ENCODE assay signal across 32 cellular contexts in genomic region chr17:6470751-6471521, GRCh38. TPM values are rescaled to one million over a fixed set of nuclear protein-coding genes. Genes with fewer than 3 reads are reported as not detected.
DNase-seq lines count a peak whose midpoint lies in the region; ATAC-seq and TF ChIP-seq lines count a peak whose summit lies in the region.
"Had no signal": no experiment of that assay in that cellular context is flagged by ENCODE, and none has a peak within 500 bp of the region (broad histone marks: within the 10 kb centered on the region; RNA-seq: fewer than 3 reads in every experiment).

No MANE protein-coding gene starts in this region.

- CTCF ChIA-PET in HCT116 (lab: Charles Lee) = interaction anchor here (1.0 to 2.7 kb wide), 3 partner anchors 22 to 533 kb away, joined by 3 to 19 read pairs (median 3); no protein-coding TSS in a partner anchor

- POLR2A ChIA-PET in HCT116 (lab: Charles Lee) = no interaction called here

- no peak for TF ChIP-seq CTCF in HCT116 (IDR thresholded peaks at IDR 0.05 in 2 of 3, conservative IDR thresholded peaks at IDR 0.05 in 1 of 3; ENCODE audit: borderline replicate concordance in 1 of 3, insufficient read depth in 1 of 3, low read depth in 2 of 3, low read length in 2 of 3)
- no peak for TF ChIP-seq CTCF in RWPE2 (IDR thresholded peaks at IDR 0.05; ENCODE audit: poor library complexity, severe bottlenecking)
- TF ChIP-seq CTCF in liver (IDR thresholded peaks at IDR 0.05; ENCODE audit: low read depth, low read length, missing input control) = no peak
- no peak for TF ChIP-seq CTCF in natural killer cell (IDR thresholded peaks at IDR 0.05)

- BruUV-seq in HCT116 (replicated peaks; lab: Mats Ljungman, UMichigan) = no TSS peak

- peak; percentile 45 for ATAC-seq in HCT116
- ATAC-seq in RWPE2 (ENCODE audit: low read depth) = peak; percentile 15; the same call in 2 of the 3 replicates
- no peak for ATAC-seq in GM21786 (IDR thresholded peaks at IDR 0.05; ENCODE audit: unreplicated experiment)
- no peak for ATAC-seq in natural killer cell
- ATAC-seq in HG03045 (IDR thresholded peaks at IDR 0.05; ENCODE audit: unreplicated experiment) = no peak
- ATAC-seq: activated CD4-positive, CD25-positive, alpha-beta regulatory T cell treated with anti-CD3 and anti-CD28 coated beads, Interleukin-2, amount 50 U/mL, for 24 hours; body of pancreas; left lobe of liver; sciatic nerve; T-helper 17 cell had no signal

- 92% methylated on average over 17 of the region's 17 CpGs for WGBS in liver

- H3K27ac ChIP-seq in HCT116 (ENCODE audit: low read depth, low read length) (no peak overlapping the region; the same call in 1 of the 2 replicates), RWPE2 (ENCODE audit: poor library complexity, severe bottlenecking) (no peak overlapping the region), liver (ENCODE audit: low read depth in 1 of 2, low read length in 2 of 2) (no peak overlapping the region)
- H3K27ac ChIP-seq: body of pancreas, neutrophil, SK-N-MC, tibial artery had no signal

- H3K4me1 Mint-ChIP-seq in natural killer cell = peaks cover 5 to 6% of the 10 kb centered on the region in 2 donors
- H3K4me1 Mint-ChIP-seq: activated CD4-positive, alpha-beta memory T cell treated with anti-CD3 and anti-CD28 coated beads, Interleukin-2, amount 10 ng/mL, durations not matched to agents 7 days and 5 days had no signal

- H3K4me1 ChIP-seq in HCT116 (ENCODE audit: control insufficient read depth in 1 of 2, insufficient read depth in 2 of 2, low read length in 2 of 2) (peaks cover 12 to 18% of the 10 kb centered on the region in 2 experiments; a peak in 3 of 4 replicates), RWPE2 (ENCODE audit: insufficient read depth, poor library complexity, severe bottlenecking) (peaks cover 10% of the 10 kb centered on the region), liver (ENCODE audit: control insufficient read depth in 4 of 4, insufficient read depth in 4 of 4, low read length in 3 of 4) (no peaks in the 10 kb centered on the region)
- H3K4me1 ChIP-seq: body of pancreas, tibial artery had no signal

- no peaks in the 10 kb centered on the region for H4K20me1 ChIP-seq in HCT116 (ENCODE audit: insufficient read depth)

- no peaks in the 10 kb centered on the region for H3K9me2 ChIP-seq in HCT116 (ENCODE audit: insufficient read depth)

- no peak for TF ChIP-seq POLR2A in HCT116 (IDR thresholded peaks at IDR 0.05; ENCODE audit: borderline replicate concordance, extremely low read depth, insufficient read depth, insufficient read length)

- H3K9ac ChIP-seq in HCT116 (ENCODE audit: low read length) (no peak overlapping the region), liver (ENCODE audit: low read depth in 1 of 2, low read length in 2 of 2) (no peak overlapping the region)

- H3K36me3 Mint-ChIP-seq in natural killer cell = no peaks in the 10 kb centered on the region

- H2AFZ ChIP-seq in HCT116 (ENCODE audit: low read depth, low read length, poor library complexity, severe bottlenecking) = no peak overlapping the region

- H3K9me3 Mint-ChIP-seq in natural killer cell = no peaks in the 10 kb centered on the region
- H3K9me3 Mint-ChIP-seq: activated CD4-positive, alpha-beta memory T cell treated with anti-CD3 and anti-CD28 coated beads, Interleukin-2, amount 10 ng/mL, durations not matched to agents 7 days and 5 days; dendritic cell treated with granulocyte-macrophage colony-stimulating factor and Interleukin-4, amounts not matched to agents 40 ng/mL and 50 ng/mL, for 4 days; HFFc6 had no signal

- no peaks in the 10 kb centered on the region for H3K79me2 ChIP-seq in HCT116 (ENCODE audit: insufficient read depth, low read length)

- RAD21 ChIA-PET in HCT116 (lab: Charles Lee; ENCODE audit: low non-redundant PET in 1 of 2, low total read pairs in 2 of 2, uncharacterized antibody in 2 of 2, unreplicated experiment in 2 of 2) = no interaction called here

- DNase-seq in ACHN (peak; percentile 15), HCT116 (ENCODE audit: low read depth, low spot score) (no peak), RWPE2 (ENCODE audit: low spot score) (no peak), natural killer cell (no peak)
- DNase-seq in activated CD4-positive, CD25-positive, alpha-beta regulatory T cell treated with anti-CD3 and anti-CD28 coated beads, Interleukin-2, amount 50 U/mL, for 72 hours = no peak
- DNase-seq: activated CD4-positive, alpha-beta memory T cell treated with anti-CD3 and anti-CD28 coated beads, Interleukin-2, amount 10 ng/mL, durations not matched to agents 7 days and 5 days; activated CD8-positive, alpha-beta memory T cell treated with anti-CD3 and anti-CD28 coated beads, Interleukin-2, amount 50 U/mL, for 4 hours; activated naive CD4-positive, alpha-beta T cell treated with Interleukin-2 at 50 U/mL for 16 hours; body of pancreas; COR-L47; NCI-H146; NCI-H446 treated with DMSO at 0.1 percent for 48 hours; RPMI8226; stimulated activated CD4-positive, alpha-beta T cell treated with anti-CD3 and anti-CD28 coated beads, Interleukin-15, amount 100 ng/mL, for 24 hours; stimulated activated CD4-positive, alpha-beta T cell treated with anti-CD3 and anti-CD28 coated beads, Interleukin-4, amount 100 ng/mL, for 4 hours; T-helper 17 cell; tibial artery had no signal

- H3K4me3 Mint-ChIP-seq in natural killer cell = no peak overlapping the region
- H3K4me3 Mint-ChIP-seq: activated CD4-positive, alpha-beta memory T cell treated with anti-CD3 and anti-CD28 coated beads, Interleukin-2, amount 10 ng/mL, durations not matched to agents 7 days and 5 days; dendritic cell treated with granulocyte-macrophage colony-stimulating factor and Interleukin-4, amounts not matched to agents 40 ng/mL and 50 ng/mL, for 4 days; HFFc6; T-helper 17 cell had no signal

- intact Hi-C loops in HCT116 (cut with micrococcal nuclease) (no loop called here), natural killer cell (cut with micrococcal nuclease) (loop anchor here (10.0 kb wide), 1 partner anchor 534 kb away; no protein-coding TSS in a partner anchor)

- H3K4me3 ChIP-seq in HCT116 (replicated peaks in 1 of 2; ENCODE audit: low read depth in 1 of 2, low read length in 2 of 2) (no peak overlapping the region), RWPE2 (ENCODE audit: severe bottlenecking) (no peak overlapping the region), liver (ENCODE audit: low read depth in 1 of 3, low read length in 3 of 3) (no peak overlapping the region)
- H3K4me3 ChIP-seq: body of pancreas, SK-N-MC, tibial artery had no signal

- no peak overlapping the region for H3K27ac Mint-ChIP-seq in natural killer cell
- H3K27ac Mint-ChIP-seq: activated CD4-positive, alpha-beta memory T cell treated with anti-CD3 and anti-CD28 coated beads, Interleukin-2, amount 10 ng/mL, durations not matched to agents 7 days and 5 days; dendritic cell treated with granulocyte-macrophage colony-stimulating factor and Interleukin-4, amounts not matched to agents 40 ng/mL and 50 ng/mL, for 4 days; T-helper 17 cell had no signal

- peaks cover 0 to 18% of the 10 kb centered on the region in 2 donors for H3K27me3 Mint-ChIP-seq in natural killer cell (ENCODE audit: low read depth in 2 of 2)

- TF ChIP-seq RAD21 in HCT116 (IDR thresholded peaks at IDR 0.05; ENCODE audit: low read depth) = no peak
- no peak for TF ChIP-seq RAD21 in liver (IDR thresholded peaks at IDR 0.05)

- H3K27me3 ChIP-seq in HCT116 (ENCODE audit: insufficient read depth, low read length) (no peaks in the 10 kb centered on the region), RWPE2 (ENCODE audit: insufficient read depth, poor library complexity, severe bottlenecking) (no peaks in the 10 kb centered on the region), liver (ENCODE audit: control insufficient read depth in 4 of 4, insufficient read depth in 4 of 4, low read length in 3 of 4) (no peaks in the 10 kb centered on the region)
- H3K27me3 ChIP-seq: body of pancreas, neutrophil, tibial artery had no signal

- H3K9me3 ChIP-seq in HCT116 (ENCODE audit: control insufficient read depth in 1 of 2, insufficient read depth in 1 of 2, low read depth in 1 of 2, low read length in 2 of 2) = peaks cover 0 to 10% of the 10 kb centered on the region in 2 experiments; a peak in 1 of 4 replicates
- no peaks in the 10 kb centered on the region for H3K9me3 ChIP-seq in RWPE2 (ENCODE audit: severe bottlenecking)
- H3K9me3 ChIP-seq in liver (ENCODE audit: control insufficient read depth in 4 of 4, low read length in 3 of 4) = no peaks in the 10 kb centered on the region
- H3K9me3 ChIP-seq: body of pancreas, neutrophil, tibial artery had no signal

- peak overlapping the region; percentile 35 for H3K4me2 ChIP-seq in HCT116 (ENCODE audit: low read length)

- in situ Hi-C loops in ACHN (cut with HindIII; ENCODE audit: low pct_ligation_motif_present, low pct_unique_long_range_greater_than_20kb, low sequenced_read_pairs) = no loop called here

- H3K36me3 ChIP-seq in HCT116 (ENCODE audit: control insufficient read depth in 1 of 2, insufficient read depth in 2 of 2, low read length in 2 of 2) (no peaks in the 10 kb centered on the region), RWPE2 (ENCODE audit: low read depth) (peaks cover 1% of the 10 kb centered on the region; the same call in 1 of the 2 replicates), liver (ENCODE audit: control insufficient read depth in 4 of 4, insufficient read depth in 3 of 4, low read depth in 1 of 4, low read length in 3 of 4) (no peaks in the 10 kb centered on the region)
- H3K36me3 ChIP-seq: neutrophil, tibial artery had no signal

TF ChIP-seq in liver, 16 proteins besides CTCF, POLR2A, EP300 and RAD21:
- TF ChIP-seq FOXA1 (IDR thresholded peaks at IDR 0.05) (no peak), NR2F2 (IDR thresholded peaks at IDR 0.05) (peak; percentile 99), JUND (IDR thresholded peaks at IDR 0.05) (no peak), HNF4A (conservative IDR thresholded peaks at IDR 0.05) (peak in 1 of 2 donors; percentile 29), RXRA (IDR thresholded peaks at IDR 0.05) (peak in 1 of 2 donors; percentile 50)

RNA-seq across cellular contexts. Expression of gene PIMREG, which starts 26.7 kb away (rescaled TPM):
- total RNA-seq in HCT116 (2021; ENCODE audit: unreplicated experiment) (57.0 TPM), liver (1 to 10 TPM in 1 of 2 donors, not detected in 1; 5.2 TPM), natural killer cell (1 to 10 TPM in 1 of 3 donors, under 1 TPM in 2; 0.73 to 1.4 (median 0.78) TPM)
- 32.4 and 49.8 TPM in 2 replicates for polyA plus RNA-seq in HCT116 (2012)
- polyA plus RNA-seq in liver = under 1 TPM; 0.10 to 0.75 TPM
- total RNA-seq: body of pancreas, sciatic nerve, T-helper 17 cell had no signal

RNA-seq across cellular contexts. Expression of gene AIPL1, which starts 36.0 kb away (rescaled TPM):
- not detected for total RNA-seq in HCT116 (2021; ENCODE audit: unreplicated experiment)
- not detected in 2 replicates for polyA plus RNA-seq in HCT116 (2012)
- total RNA-seq in liver = not detected
- not detected for polyA plus RNA-seq in liver
- not detected for total RNA-seq in natural killer cell
- total RNA-seq: activated CD4-positive, alpha-beta memory T cell treated with anti-CD3 and anti-CD28 coated beads, Interleukin-2, amount 10 ng/mL, durations not matched to agents 7 days and 5 days; body of pancreas; G401; HFFc6; left lobe of liver; myocyte; posterior vena cava; sciatic nerve; T-helper 17 cell had no signal
- polyA plus RNA-seq: AG04450, esophagus had no signal

Comparison
In these comparisons a context has a peak if more than half of its experiments do, and no peak if none do; other contexts are left out.
1. ATAC-seq: peak in HCT116 (single experiment) and RWPE2 (single experiment); none in GM21786 (single experiment), natural killer cell (0 of 3) and HG03045 (single experiment).